Comparison of ENCODE assay signal across 8 cellular contexts in genomic region chr3:53130179-53131135, GRCh38. TPM values are rescaled to one million over a fixed set of nuclear protein-coding genes. Genes with fewer than 3 reads are reported as not detected.
DNase-seq lines count a peak whose midpoint lies in the region; ATAC-seq lines count a peak whose summit lies in the region.

Gene RFT1 (minus strand): TSS chr3:53130435. CDS start chr3:53130400, 35 bp downstream.

- no peaks in the 10 kb centered on the region for H3K9me3 Mint-ChIP-seq in naive B cell
- H3K9me3 Mint-ChIP-seq in stimulated activated effector memory CD8-positive, alpha-beta T cell treated with anti-CD3 and anti-CD28 coated beads, Interleukin-12 subunit alpha, Interleukin-12 subunit beta, amount 100 ng/mL, for 72 hours = no peaks in the 10 kb centered on the region

- DNase-seq in DMS53 treated with DMSO at 0.1 percent for 48 hours (lab: John Stamatoyannopoulos, UW; ENCODE audit: unreplicated experiment) (peak; percentile 68), Kasumi-1 (lab: John Stamatoyannopoulos, UW) (peak; percentile 93 to 95), RPMI8226 (peak; percentile 98), fibroblast of gingiva (ENCODE audit: low read depth) (peak; percentile 95), naive B cell (peak; percentile 95)
- DNase-seq in activated T-helper 1 cell treated with anti-CD3 and anti-CD28 coated beads, Interleukin-2, amount 50 U/mL, for 16 hours (ENCODE audit: low read depth in 1 of 2, low spot score in 1 of 2) = peak; percentile 93 to 99
- peak; percentile 97 to 98 for DNase-seq in stimulated activated effector memory CD8-positive, alpha-beta T cell treated with anti-CD3 and anti-CD28 coated beads, Interleukin-12 subunit alpha, Interleukin-12 subunit beta, amount 100 ng/mL, for 72 hours (ENCODE audit: low spot score in 2 of 2)

- no peaks in the 10 kb centered on the region for H3K27me3 Mint-ChIP-seq in naive B cell

- H3K4me1 Mint-ChIP-seq in naive B cell = peaks cover 23% of the 10 kb centered on the region in 3 donors
- peaks cover 18% of the 10 kb centered on the region for H3K4me1 Mint-ChIP-seq in stimulated activated effector memory CD8-positive, alpha-beta T cell treated with anti-CD3 and anti-CD28 coated beads, Interleukin-12 subunit alpha, Interleukin-12 subunit beta, amount 100 ng/mL, for 72 hours

- H3K36me3 Mint-ChIP-seq in naive B cell = no peaks in the 10 kb centered on the region
- H3K36me3 Mint-ChIP-seq in stimulated activated effector memory CD8-positive, alpha-beta T cell treated with anti-CD3 and anti-CD28 coated beads, Interleukin-12 subunit alpha, Interleukin-12 subunit beta, amount 100 ng/mL, for 72 hours = peaks cover 15% of the 10 kb centered on the region

- peak within 1 kb of the TSS; percentile 99 to 100 (median 99) for H3K27ac Mint-ChIP-seq in naive B cell
- H3K27ac Mint-ChIP-seq in stimulated activated effector memory CD8-positive, alpha-beta T cell treated with anti-CD3 and anti-CD28 coated beads, Interleukin-12 subunit alpha, Interleukin-12 subunit beta, amount 100 ng/mL, for 72 hours = peak within 1 kb of the TSS; percentile 97

- peak within 1 kb of the TSS; percentile 88 to 99 (median 96) for H3K4me3 Mint-ChIP-seq in naive B cell
- peak within 1 kb of the TSS; percentile 85 for H3K4me3 Mint-ChIP-seq in stimulated activated effector memory CD8-positive, alpha-beta T cell treated with anti-CD3 and anti-CD28 coated beads, Interleukin-12 subunit alpha, Interleukin-12 subunit beta, amount 100 ng/mL, for 72 hours

- ATAC-seq in GM21786 (IDR thresholded peaks at IDR 0.05; ENCODE audit: unreplicated experiment) (peak; percentile 74), naive B cell (ENCODE audit: low read depth in 2 of 2) (peak; percentile 90 to 91)
- peak; percentile 96 for ATAC-seq in stimulated activated effector memory CD8-positive, alpha-beta T cell treated with anti-CD3 and anti-CD28 coated beads, Interleukin-12 subunit alpha, Interleukin-12 subunit beta, amount 100 ng/mL, for 72 hours

RNA-seq across cellular contexts. Expression of gene RFT1, which starts in this region (rescaled TPM):
- 10 to 100 TPM; 16.9 to 26.7 (median 22.5) TPM for polyA plus RNA-seq in naive B cell (ENCODE audit: low read depth in 6 of 6)

Comparison
In these comparisons a context has a peak if more than half of its experiments do, and no peak if none do; other contexts are left out.
1. Peak in every context shown above with its lines: DNase-seq and ATAC-seq.